12 cellular contexts compared by ENCODE assay signal in the genomic region with DNA sequence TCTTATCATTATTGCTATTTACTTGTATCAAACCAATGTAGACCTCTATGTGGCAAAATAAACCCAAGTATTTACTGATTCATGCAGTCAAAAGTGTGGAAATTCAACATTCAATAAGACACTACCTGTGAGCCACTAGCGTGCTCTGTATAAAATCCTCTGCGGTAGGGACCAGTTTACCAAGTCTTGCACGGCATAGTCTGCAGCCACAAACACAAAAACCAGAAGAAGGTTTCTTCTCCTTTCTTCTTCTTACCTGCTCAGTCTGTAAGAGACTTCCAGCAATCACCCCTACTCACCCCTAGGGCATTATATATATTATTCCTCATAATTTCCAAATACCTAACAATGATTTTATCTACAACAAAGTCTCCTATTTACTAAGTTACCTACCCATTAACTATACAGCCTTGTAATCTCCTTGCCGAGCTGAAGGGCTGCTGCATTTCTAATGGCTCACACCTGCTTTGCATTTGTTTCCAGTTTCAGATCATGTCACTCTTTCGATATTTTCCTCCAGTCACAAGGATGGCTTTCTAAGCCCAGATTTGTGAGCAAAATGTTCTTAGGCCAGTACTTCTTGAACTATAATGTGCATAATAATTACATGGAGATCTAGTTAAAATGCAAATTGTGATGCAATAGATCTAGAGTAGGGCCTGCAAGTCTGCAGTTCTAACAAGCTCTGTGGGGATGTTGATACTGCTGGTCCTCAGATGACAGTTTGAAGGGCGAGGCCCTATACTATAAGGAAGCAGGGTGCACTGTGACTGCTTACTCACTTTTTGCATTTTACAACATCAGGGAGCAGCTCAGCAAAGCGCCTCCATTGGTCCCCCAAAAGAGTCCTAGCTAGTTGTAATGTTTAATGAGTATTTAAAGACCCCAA.
DNase-seq lines count a peak whose midpoint lies in the region; ATAC-seq, FAIRE-seq and TF ChIP-seq lines count a peak whose summit lies in the region.
"Had no signal": no experiment of that assay in that cellular context is flagged by ENCODE, and none has a peak within 500 bp of the region (broad histone marks: within the 10 kb centered on the region; RNA-seq: fewer than 3 reads in every experiment).

No MANE protein-coding gene starts in this region.

- no peaks in the 10 kb centered on the region for H3K36me3 ChIP-seq in OCI-LY3 (replicated peaks; ENCODE audit: low read depth, low read length)
- H3K36me3 ChIP-seq in HepG2 (replicated peaks in 1 of 2; ENCODE audit: control insufficient read depth in 1 of 2, insufficient read depth in 2 of 2, low read length in 2 of 2) = no peaks in the 10 kb centered on the region
- no peaks in the 10 kb centered on the region for H3K36me3 ChIP-seq in heart right ventricle

- WGBS in HepG2 (ENCODE audit: low lambda C conversion rate) = 12% methylated on average over 7 of the region's 7 CpGs
- WGBS in heart right ventricle, 2 donors = 91 to 92% methylated on average over 7 of the region's 7 CpGs

- no peak for TF ChIP-seq RAD21 in HepG2 (CRISPR knock-in tag; IDR thresholded peaks at IDR 0.05)

- no peak for TF ChIP-seq POLR2A in HepG2 (IDR thresholded peaks at IDR 0.05; ENCODE audit: insufficient read depth in 1 of 2, low read depth in 2 of 2, low read length in 2 of 2)

- no peaks in the 10 kb centered on the region for H3K9me3 ChIP-seq in OCI-LY3 (ENCODE audit: insufficient read depth, low read length)
- 0 out of 2 replicates have a peak, but pooled peaks cover 19% of the 10 kb centered on the region for H3K9me3 ChIP-seq in HepG2 (ENCODE audit: low read length)
- no peaks in the 10 kb centered on the region for H3K9me3 ChIP-seq in heart right ventricle

- H3K4me3 ChIP-seq in OCI-LY3 (ENCODE audit: low read length) = no peak overlapping the region
- H3K4me3 ChIP-seq in HepG2 (replicated peaks in 1 of 3; ENCODE audit: insufficient read depth in 1 of 3, low read depth in 2 of 3, low read length in 3 of 3) = no peak overlapping the region
- no peak overlapping the region for H3K4me3 ChIP-seq in heart right ventricle
- H3K4me3 ChIP-seq: K562 had no signal

- DNase-seq in HepG2 (ENCODE audit: low spot score) = no peak
- no peak for DNase-seq in midbrain (lab: John Stamatoyannopoulos, UW)
- no peak for DNase-seq in heart right ventricle
- DNase-seq in cardiac septum (ENCODE audit: low spot score) = no peak
- DNase-seq: activated T-cell treated with anti-CD3 and anti-CD28 coated beads for 4 hours; central memory CD4-positive, alpha-beta T cell; NCI-H446 treated with DMSO at 0.1 percent for 48 hours had no signal

- intact Hi-C loops in HepG2 (cut with micrococcal nuclease; ENCODE audit: unreplicated experiment) = no loop called here
- intact Hi-C loops in heart right ventricle (cut with DNase I) = no loop called here
- intact Hi-C loops in cardiac septum (cut with DNase I) = no loop called here

- H3K27ac ChIP-seq in OCI-LY3 (ENCODE audit: low read length) = no peak overlapping the region
- no peak overlapping the region for H3K27ac ChIP-seq in HepG2 (ENCODE audit: extremely low read length, insufficient read depth, low read length)
- H3K27ac ChIP-seq in heart right ventricle = no peak overlapping the region

- ATAC-seq in GM18517 (IDR thresholded peaks at IDR 0.05; ENCODE audit: unreplicated experiment) = peak; percentile 100
- ATAC-seq in GM21447 (IDR thresholded peaks at IDR 0.05; ENCODE audit: unreplicated experiment) = peak; percentile 98
- peak; percentile 98 for ATAC-seq in HG03066 (IDR thresholded peaks at IDR 0.05; ENCODE audit: low read depth, unreplicated experiment)
- ATAC-seq in HepG2 = no peak
- ATAC-seq in heart right ventricle = no peak
- ATAC-seq: K562 had no signal

- TF ChIP-seq EP300 in HepG2 (IDR thresholded peaks at IDR 0.05; ENCODE audit: low read depth in 2 of 2, low read length in 2 of 2) (no peak), HepG2 (CRISPR knock-in tag; IDR thresholded peaks at IDR 0.05; ENCODE audit: borderline replicate concordance) (no peak)

- H3K27me3 ChIP-seq in OCI-LY3 (ENCODE audit: low read depth, low read length) = no peaks in the 10 kb centered on the region
- H3K27me3 ChIP-seq in HepG2 (ENCODE audit: control insufficient read depth in 1 of 2, insufficient read depth in 2 of 2, low read length in 2 of 2) = no peaks in the 10 kb centered on the region
- no peaks in the 10 kb centered on the region for H3K27me3 ChIP-seq in heart right ventricle

- TF ChIP-seq CTCF in OCI-LY3 (IDR thresholded peaks at IDR 0.05; ENCODE audit: low read depth, low read length) (no peak), HepG2 (CRISPR knock-in tag; IDR thresholded peaks at IDR 0.05) (no peak), heart right ventricle (IDR thresholded peaks at IDR 0.05) (no peak)

- H3K4me1 ChIP-seq in OCI-LY3 (ENCODE audit: low read length) (peaks cover 12% of the 10 kb centered on the region), HepG2 (ENCODE audit: insufficient read depth, low read length) (no peaks in the 10 kb centered on the region), heart right ventricle (peaks cover 0 to 20% (median 0%) of the 10 kb centered on the region in 9 donors)

- H3K9ac ChIP-seq in OCI-LY3 (ENCODE audit: low read length) (no peak overlapping the region), HepG2 (ENCODE audit: insufficient read depth, low read depth, low read length) (no peak overlapping the region)

- no peak overlapping the region for H2AFZ ChIP-seq in OCI-LY3 (ENCODE audit: low read depth, low read length)
- H2AFZ ChIP-seq in HepG2 (ENCODE audit: low read length) = no peak overlapping the region

- H3K4me2 ChIP-seq in OCI-LY3 (ENCODE audit: low read length) (peak overlapping the region; percentile 2; the same call in 1 of the 2 replicates), HepG2 (ENCODE audit: low read depth, low read length) (no peak overlapping the region)

- H3K79me2 ChIP-seq in OCI-LY3 (ENCODE audit: low read length) = no peaks in the 10 kb centered on the region
- no peaks in the 10 kb centered on the region for H3K79me2 ChIP-seq in HepG2 (ENCODE audit: insufficient read depth, low read length)

- H4K20me1 ChIP-seq in OCI-LY3 (ENCODE audit: insufficient read depth, low read length) = no peaks in the 10 kb centered on the region
- H4K20me1 ChIP-seq in HepG2 (ENCODE audit: insufficient read depth, low read length) = no peaks in the 10 kb centered on the region

- POLR2A ChIA-PET in HepG2 (lab: Yijun Ruan, JAX) = no interaction called here

- FAIRE-seq in HepG2 (lab: Jason Lieb, UNC) = no peak
- FAIRE-seq: K562 had no signal

- CTCF ChIA-PET in HepG2 (lab: Yijun Ruan, JAX; ENCODE audit: low intra/inter-chr PET ratio, low total read pairs) = no interaction called here

- in situ Hi-C loops in HepG2 (cut with HindIII; ENCODE audit: extremely low pct_ligation_motif_present, low pct_unique_long_range_greater_than_20kb) = no loop called here

- no TSS peak for BruUV-seq in HepG2 (replicated peaks; lab: Mats Ljungman, UMichigan)

TF ChIP-seq in HepG2, 621 proteins besides CTCF, POLR2A, EP300 and RAD21 (continues in another document):
- TF ChIP-seq ZC3H13 (CRISPR knock-in tag; IDR thresholded peaks at IDR 0.05) = no peak
- TF ChIP-seq ZNF687 (CRISPR knock-in tag; IDR thresholded peaks at IDR 0.05) = no peak
- no peak for TF ChIP-seq SUZ12 (IDR thresholded peaks at IDR 0.05; ENCODE audit: low read depth, low read length)
- TF ChIP-seq ZNF431 (CRISPR knock-in tag; IDR thresholded peaks at IDR 0.05; ENCODE audit: borderline replicate concordance, low read depth) = no peak
- TF ChIP-seq HDAC1 (CRISPR knock-in tag; IDR thresholded peaks at IDR 0.05) = no peak
- no peak for TF ChIP-seq ZNF639 (CRISPR knock-in tag; conservative IDR thresholded peaks at IDR 0.05)
- TF ChIP-seq ZNF883 (CRISPR knock-in tag; IDR thresholded peaks at IDR 0.05; ENCODE audit: not compliant biosample characterization) = no peak
- no peak for TF ChIP-seq ZNF775 (CRISPR knock-in tag; IDR thresholded peaks at IDR 0.05; ENCODE audit: borderline replicate concordance)
- TF ChIP-seq PAWR (CRISPR knock-in tag; IDR thresholded peaks at IDR 0.05; ENCODE audit: borderline replicate concordance) = no peak
- no peak for TF ChIP-seq CENPX (CRISPR knock-in tag; IDR thresholded peaks at IDR 0.05)

Comparison
In these comparisons a context has a peak if more than half of its experiments do, and no peak if none do; other contexts are left out.
1. ATAC-seq: peak in GM18517 (single experiment), GM21447 (single experiment) and HG03066 (single experiment); none in HepG2 (single experiment) and heart right ventricle (0 of 8).